ENCODE assay signal across 30 cellular contexts in the genomic region with DNA sequence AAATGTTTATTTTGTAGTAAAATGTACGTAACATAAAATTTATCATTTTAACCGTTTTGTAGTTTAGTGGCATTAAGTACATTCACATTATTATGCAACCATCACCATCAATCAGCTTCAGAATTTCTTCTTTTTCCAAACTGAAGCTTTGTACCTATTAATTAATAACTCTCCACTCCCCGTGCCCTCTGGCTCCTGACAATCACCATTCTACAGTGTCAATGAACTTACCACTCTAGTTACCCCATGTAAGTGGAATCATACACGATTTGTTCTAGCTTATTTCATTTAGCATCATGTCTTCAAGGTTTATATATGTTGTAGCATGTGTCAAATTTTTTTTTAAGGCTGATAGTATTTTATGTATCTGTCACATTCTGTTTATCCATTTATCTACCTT.
"Had no signal": no experiment of that assay in that cellular context is flagged by ENCODE, and none has a peak within 500 bp of the region (broad histone marks: within the 10 kb centered on the region; RNA-seq: fewer than 3 reads in every experiment).

No MANE protein-coding gene starts in this region.

- ATAC-seq: activated CD4-positive, alpha-beta T cell treated with anti-CD3 and anti-CD28 coated beads for 36 hours; activated CD8-positive, alpha-beta memory T cell treated with anti-CD3 and anti-CD28 coated beads, Interleukin-2, amount 10 ng/mL, durations not matched to agents 7 days and 5 days; activated CD8-positive, alpha-beta T cell treated with anti-CD3 and anti-CD28 coated beads, Interleukin-2, amount 10 ng/mL, durations not matched to agents 7 days and 5 days; activated naive CD4-positive, alpha-beta T cell treated with anti-CD3 and anti-CD28 coated beads, Interleukin-2, amount 50 U/mL, for 72 hours; activated T-cell treated with anti-CD3 and anti-CD28 coated beads, Interleukin-2, amount 50 U/mL, for 72 hours; esophagus mucosa had no signal

- H3K27ac ChIP-seq: ascending aorta, brain microvascular endothelial cell, coronary artery, dorsolateral prefrontal cortex had no signal

- H3K36me3 ChIP-seq: ascending aorta, brain microvascular endothelial cell had no signal

- H3K4me3 Mint-ChIP-seq: activated CD4-positive, alpha-beta memory T cell treated with anti-CD3 and anti-CD28 coated beads for 36 hours; activated CD4-positive, alpha-beta T cell treated with anti-CD3 and anti-CD28 coated beads for 36 hours; activated CD4-positive, alpha-beta T cell treated with anti-CD3 and anti-CD28 coated beads, Interleukin-2, amount 10 ng/mL, durations not matched to agents 24 days and 14 days; activated CD8-positive, alpha-beta memory T cell treated with anti-CD3 and anti-CD28 coated beads, Interleukin-2, amount 10 ng/mL, durations not matched to agents 7 days and 5 days; activated CD8-positive, alpha-beta T cell treated with anti-CD3 and anti-CD28 coated beads, Interleukin-2, amount 10 ng/mL, durations not matched to agents 7 days and 5 days; activated naive CD4-positive, alpha-beta T cell treated with anti-CD3 and anti-CD28 coated beads, Interleukin-2, amount 10 ng/mL, durations not matched to agents 7 days and 5 days; activated naive CD8-positive, alpha-beta T cell treated with anti-CD3 and anti-CD28 coated beads, Interleukin-2, amount 10 ng/mL, durations not matched to agents 7 days and 5 days; activated T-cell treated with anti-CD3 and anti-CD28 coated beads, Interleukin-2, amount 50 U/mL, for 72 hours; central memory CD8-positive, alpha-beta T cell; dendritic cell treated with granulocyte-macrophage colony-stimulating factor and Interleukin-4, amounts not matched to agents 40 ng/mL and 50 ng/mL, for 4 days; endodermal cell had no signal

- H3K4me1 ChIP-seq: ascending aorta had no signal

- H3K9me3 Mint-ChIP-seq: activated CD4-positive, alpha-beta memory T cell treated with anti-CD3 and anti-CD28 coated beads for 36 hours; activated CD4-positive, alpha-beta T cell treated with anti-CD3 and anti-CD28 coated beads, Interleukin-2, amount 10 ng/mL, durations not matched to agents 24 days and 14 days; activated naive CD4-positive, alpha-beta T cell treated with anti-CD3 and anti-CD28 coated beads, Interleukin-2, amount 10 ng/mL, durations not matched to agents 7 days and 5 days; activated naive CD4-positive, alpha-beta T cell treated with anti-CD3 and anti-CD28 coated beads, Interleukin-2, amount 50 U/mL, for 72 hours; activated naive CD8-positive, alpha-beta T cell treated with anti-CD3 and anti-CD28 coated beads, Interleukin-2, amount 10 ng/mL, durations not matched to agents 7 days and 5 days; activated T-cell treated with anti-CD3 and anti-CD28 coated beads, Interleukin-2, amount 50 U/mL, for 72 hours; central memory CD8-positive, alpha-beta T cell; dendritic cell treated with granulocyte-macrophage colony-stimulating factor and Interleukin-4, amounts not matched to agents 40 ng/mL and 50 ng/mL, for 4 days; endodermal cell had no signal

- DNase-seq: activated CD4-positive, alpha-beta memory T cell treated with anti-CD3 and anti-CD28 coated beads for 36 hours; activated CD4-positive, alpha-beta T cell treated with anti-CD3 and anti-CD28 coated beads for 36 hours; activated CD4-positive, alpha-beta T cell treated with anti-CD3 and anti-CD28 coated beads, Interleukin-2, amount 10 ng/mL, durations not matched to agents 24 days and 14 days; activated CD4-positive, CD25-positive, alpha-beta regulatory T cell; activated CD4-positive, CD25-positive, alpha-beta regulatory T cell treated with anti-CD3 and anti-CD28 coated beads, Interleukin-2, amount 50 U/mL, for 72 hours; activated CD8-positive, alpha-beta memory T cell treated with anti-CD3 and anti-CD28 coated beads, Interleukin-2, amount 10 ng/mL, durations not matched to agents 7 days and 5 days; activated CD8-positive, alpha-beta memory T cell treated with anti-CD3 and anti-CD28 coated beads, Interleukin-2, amount 50 U/mL, for 4 hours; activated CD8-positive, alpha-beta T cell treated with anti-CD3 and anti-CD28 coated beads, Interleukin-2, amount 10 ng/mL, durations not matched to agents 7 days and 5 days; activated gamma-delta T cell; activated naive CD4-positive, alpha-beta T cell; activated naive CD4-positive, alpha-beta T cell treated with anti-CD3 and anti-CD28 coated beads, Interleukin-2, amount 10 ng/mL, durations not matched to agents 7 days and 5 days; activated naive CD8-positive, alpha-beta T cell treated with anti-CD3 and anti-CD28 coated beads, Interleukin-2, amount 10 ng/mL, durations not matched to agents 7 days and 5 days; activated T-cell treated with anti-CD3 and anti-CD28 coated beads, Interleukin-2, amount 50 U/mL, for 1 hour; activated T-cell treated with anti-CD3 and anti-CD28 coated beads, Interleukin-2, amount 50 U/mL, for 72 hours; brain microvascular endothelial cell; dorsolateral prefrontal cortex; effector memory CD4-positive, alpha-beta T cell; endodermal cell; foreskin fibroblast; head of caudate nucleus; T-helper 1 cell; T-helper 2 cell had no signal

- H3K27me3 Mint-ChIP-seq: activated CD4-positive, alpha-beta memory T cell treated with anti-CD3 and anti-CD28 coated beads for 36 hours; activated CD4-positive, alpha-beta T cell treated with anti-CD3 and anti-CD28 coated beads for 36 hours; activated CD4-positive, alpha-beta T cell treated with anti-CD3 and anti-CD28 coated beads, Interleukin-2, amount 10 ng/mL, durations not matched to agents 24 days and 14 days; activated CD8-positive, alpha-beta memory T cell treated with anti-CD3 and anti-CD28 coated beads, Interleukin-2, amount 10 ng/mL, durations not matched to agents 7 days and 5 days; activated naive CD4-positive, alpha-beta T cell treated with anti-CD3 and anti-CD28 coated beads, Interleukin-2, amount 10 ng/mL, durations not matched to agents 7 days and 5 days; activated naive CD8-positive, alpha-beta T cell treated with anti-CD3 and anti-CD28 coated beads, Interleukin-2, amount 10 ng/mL, durations not matched to agents 7 days and 5 days; central memory CD8-positive, alpha-beta T cell; dendritic cell treated with granulocyte-macrophage colony-stimulating factor and Interleukin-4, amounts not matched to agents 40 ng/mL and 50 ng/mL, for 4 days had no signal

- H3K27me3 ChIP-seq: ascending aorta, brain microvascular endothelial cell, dorsolateral prefrontal cortex had no signal

- FAIRE-seq: bronchial epithelial cell, frontal cortex had no signal

- H3K27ac Mint-ChIP-seq: activated CD4-positive, alpha-beta memory T cell treated with anti-CD3 and anti-CD28 coated beads for 36 hours; activated CD4-positive, alpha-beta T cell treated with anti-CD3 and anti-CD28 coated beads for 36 hours; activated CD4-positive, alpha-beta T cell treated with anti-CD3 and anti-CD28 coated beads, Interleukin-2, amount 10 ng/mL, durations not matched to agents 24 days and 14 days; activated CD8-positive, alpha-beta memory T cell treated with anti-CD3 and anti-CD28 coated beads, Interleukin-2, amount 10 ng/mL, durations not matched to agents 7 days and 5 days; activated CD8-positive, alpha-beta T cell treated with anti-CD3 and anti-CD28 coated beads, Interleukin-2, amount 10 ng/mL, durations not matched to agents 7 days and 5 days; activated naive CD4-positive, alpha-beta T cell treated with anti-CD3 and anti-CD28 coated beads, Interleukin-2, amount 10 ng/mL, durations not matched to agents 7 days and 5 days; activated naive CD4-positive, alpha-beta T cell treated with anti-CD3 and anti-CD28 coated beads, Interleukin-2, amount 50 U/mL, for 72 hours; activated naive CD8-positive, alpha-beta T cell treated with anti-CD3 and anti-CD28 coated beads, Interleukin-2, amount 10 ng/mL, durations not matched to agents 7 days and 5 days; activated T-cell treated with anti-CD3 and anti-CD28 coated beads, Interleukin-2, amount 50 U/mL, for 72 hours; dendritic cell treated with granulocyte-macrophage colony-stimulating factor and Interleukin-4, amounts not matched to agents 40 ng/mL and 50 ng/mL, for 4 days; endodermal cell had no signal

- H3K9me3 ChIP-seq: ascending aorta had no signal

- H3K4me3 ChIP-seq: ascending aorta, coronary artery, dorsolateral prefrontal cortex had no signal

- H3K36me3 Mint-ChIP-seq: activated naive CD4-positive, alpha-beta T cell treated with anti-CD3 and anti-CD28 coated beads, Interleukin-2, amount 50 U/mL, for 72 hours had no signal
